25 cellular contexts compared by ENCODE assay signal in genomic region chr17:31554930-31555329, GRCh38.
DNase-seq lines count a peak whose midpoint lies in the region; ATAC-seq and TF ChIP-seq lines count a peak whose summit lies in the region.
"Had no signal": no experiment of that assay in that cellular context is flagged by ENCODE, and none has a peak within 500 bp of the region (broad histone marks: within the 10 kb centered on the region; RNA-seq: fewer than 3 reads in every experiment).

No MANE protein-coding gene starts in this region.

- H2BK120ac ChIP-seq in mesenchymal stem cell (ENCODE audit: low read depth, low read length) = no peak overlapping the region

- H3K27ac Mint-ChIP-seq in CD4-positive, alpha-beta T cell = no peak overlapping the region
- no peak overlapping the region for H3K27ac Mint-ChIP-seq in HFFc6
- H3K27ac Mint-ChIP-seq: T-helper 17 cell had no signal

- H3K23ac ChIP-seq in mesenchymal stem cell (ENCODE audit: low read length in 2 of 2) = no peak overlapping the region

- H3K9ac ChIP-seq in mesenchymal stem cell (ENCODE audit: low read length) = peak overlapping the region; percentile 19
- H3K9ac ChIP-seq: KMS-11 had no signal

- peaks cover 9% of the 10 kb centered on the region for H3K4me1 ChIP-seq in mesenchymal stem cell (ENCODE audit: control insufficient read depth, insufficient read depth, low read depth, low read length)
- H3K4me1 ChIP-seq: BE2C had no signal

- H3K14ac ChIP-seq in mesenchymal stem cell (ENCODE audit: low read length in 2 of 2) = no peak overlapping the region

- WGBS in mesenchymal stem cell = 27% methylated on average over 1 of the region's 1 CpG

- POLR2A ChIA-PET in CD4-positive, alpha-beta T cell (lab: Charles Lee) = no interaction called here

- H2BK12ac ChIP-seq in mesenchymal stem cell (ENCODE audit: low read length in 2 of 2) = no peak overlapping the region

- DNase-seq in ELF-1 (ENCODE audit: low read depth, low spot score) = peak; percentile 35
- DNase-seq in M059J (ENCODE audit: low read depth) = peak; percentile 37
- DNase-seq in RKO (ENCODE audit: low spot score) = peak; percentile 47
- DNase-seq in mesenchymal stem cell = no peak
- no peak for DNase-seq in CD4-positive, alpha-beta T cell
- DNase-seq in HFFc6 = no peak
- DNase-seq in NCI-H2227 (lab: John Stamatoyannopoulos, UW; ENCODE audit: unreplicated experiment) = no peak
- DNase-seq: BE2C; Calu3; DMS79 treated with DMSO at 0.1 percent for 48 hours; NCI-H1092 treated with DMSO at 0.1 percent for 48 hours; NCI-H1436; NCI-H187; NCI-H2081 treated with DMSO at 0.1 percent for 48 hours; NCI-H2171; NCI-H345; NCI-H774; NK-92 treated with Interleukin-12 subunit alpha and Interleukin-12 subunit beta, amount 100 ng/mL, for 24 hours; SIG-M5; T-helper 17 cell had no signal

- intact Hi-C loops in CD4-positive, alpha-beta T cell (cut with DNase I, micrococcal nuclease) = loop anchor here (5.0 to 10.0 kb wide), 3 partner anchors 287 to 302 kb away; partner anchors contain the start of gene COPRS (in 1 of the 2)

- no peak overlapping the region for H3K4me3 Mint-ChIP-seq in CD4-positive, alpha-beta T cell
- no peak overlapping the region for H3K4me3 Mint-ChIP-seq in HFFc6
- H3K4me3 Mint-ChIP-seq: CD14-positive monocyte, T-helper 17 cell had no signal

- H4K91ac ChIP-seq in mesenchymal stem cell (ENCODE audit: low read length) = no peak overlapping the region

- H4K8ac ChIP-seq in mesenchymal stem cell (ENCODE audit: low read length) = no peak overlapping the region

- H3K27ac ChIP-seq in mesenchymal stem cell (ENCODE audit: low read length, poor library complexity, severe bottlenecking) = no peak overlapping the region
- H3K27ac ChIP-seq in CD4-positive, alpha-beta T cell (ENCODE audit: low read depth, low read length) = no peak overlapping the region
- H3K27ac ChIP-seq: A549, KMS-11, SK-N-MC had no signal

- H3K4me3 ChIP-seq in mesenchymal stem cell (ENCODE audit: insufficient read depth in 1 of 2, low read depth in 1 of 2, low read length in 2 of 2) = no peak overlapping the region
- H3K4me3 ChIP-seq: A549, SK-N-MC had no signal

- no peak overlapping the region for H2AFZ ChIP-seq in mesenchymal stem cell (ENCODE audit: low read depth, low read length)

- H3K9me3 Mint-ChIP-seq in CD4-positive, alpha-beta T cell = no peaks in the 10 kb centered on the region
- no peaks in the 10 kb centered on the region for H3K9me3 Mint-ChIP-seq in HFFc6
- H3K9me3 Mint-ChIP-seq: CD14-positive monocyte had no signal

- no peaks in the 10 kb centered on the region for H3K36me3 ChIP-seq in mesenchymal stem cell (ENCODE audit: control insufficient read depth in 1 of 2, insufficient read depth in 2 of 2, low read depth in 1 of 2, low read length in 2 of 2)
- H3K36me3 ChIP-seq: BE2C had no signal

- no peaks in the 10 kb centered on the region for H3K79me1 ChIP-seq in mesenchymal stem cell (replicated peaks; ENCODE audit: low read length, poor library complexity, severe bottlenecking)

- peaks cover 7% of the 10 kb centered on the region for H3K36me3 Mint-ChIP-seq in CD4-positive, alpha-beta T cell (ENCODE audit: low read depth)
- H3K36me3 Mint-ChIP-seq in HFFc6 (ENCODE audit: low read depth) = no peaks in the 10 kb centered on the region
- H3K36me3 Mint-ChIP-seq: CD14-positive monocyte had no signal

- no peak for ATAC-seq in CD4-positive, alpha-beta T cell (ENCODE audit: poor library complexity)
- ATAC-seq: A549, Panc1, T-helper 17 cell had no signal

- H3K27me3 ChIP-seq in mesenchymal stem cell (ENCODE audit: control insufficient read depth in 1 of 2, insufficient read depth in 1 of 2, low read length in 2 of 2) = no peaks in the 10 kb centered on the region
- no peaks in the 10 kb centered on the region for H3K27me3 ChIP-seq in CD4-positive, alpha-beta T cell (ENCODE audit: control insufficient read depth, insufficient read depth, low read length)
- H3K27me3 ChIP-seq: BE2C had no signal

- H3K4ac ChIP-seq in mesenchymal stem cell (ENCODE audit: low read depth in 1 of 2, low read length in 2 of 2) = no peak overlapping the region

- no peak overlapping the region for H2BK5ac ChIP-seq in mesenchymal stem cell (ENCODE audit: low read depth, low read length, poor library complexity, severe bottlenecking)

- no peak overlapping the region for H2BK15ac ChIP-seq in mesenchymal stem cell (ENCODE audit: low read depth, poor library complexity, severe bottlenecking)

- peaks cover 12% of the 10 kb centered on the region for H3K4me1 Mint-ChIP-seq in CD4-positive, alpha-beta T cell (ENCODE audit: low read depth)
- peaks cover 36% of the 10 kb centered on the region for H3K4me1 Mint-ChIP-seq in HFFc6 (ENCODE audit: low read depth)

- no peak overlapping the region for H3K4me2 ChIP-seq in mesenchymal stem cell (ENCODE audit: low read length, poor library complexity, severe bottlenecking)
- H3K4me2 ChIP-seq: A549, KMS-11 had no signal

- H3K18ac ChIP-seq in mesenchymal stem cell (ENCODE audit: low read depth in 1 of 2, low read length in 2 of 2) = no peak overlapping the region

- H3K9me3 ChIP-seq in mesenchymal stem cell (ENCODE audit: control insufficient read depth, low read length) = no peaks in the 10 kb centered on the region
- H3K9me3 ChIP-seq in CD4-positive, alpha-beta T cell (ENCODE audit: control insufficient read depth, low read length) = no peaks in the 10 kb centered on the region
- H3K9me3 ChIP-seq: A549, BE2C had no signal

- TF ChIP-seq CTCF in CD4-positive, alpha-beta T cell (IDR thresholded peaks at IDR 0.05) = no peak
- TF ChIP-seq CTCF in HFFc6 (IDR thresholded peaks at IDR 0.05) = no peak

- no peaks in the 10 kb centered on the region for H3K27me3 Mint-ChIP-seq in CD4-positive, alpha-beta T cell
- peaks cover 8% of the 10 kb centered on the region for H3K27me3 Mint-ChIP-seq in HFFc6 (ENCODE audit: insufficient read depth)
- H3K27me3 Mint-ChIP-seq: T-helper 17 cell had no signal

- CTCF ChIA-PET in CD4-positive, alpha-beta T cell (lab: Charles Lee) = no interaction called here

- H2AK5ac ChIP-seq in mesenchymal stem cell (ENCODE audit: low read length, severe bottlenecking) = no peak overlapping the region

Comparison
In these comparisons a context has a peak if more than half of its experiments do, and no peak if none do; other contexts are left out.
1. DNase-seq: peak in ELF-1 (single experiment), M059J (single experiment) and RKO (single experiment); none in mesenchymal stem cell (single experiment), CD4-positive, alpha-beta T cell (0 of 10), HFFc6 (single experiment) and NCI-H2227 (single experiment).